ENCODE assay signal across 8 cellular contexts in genomic region chr6:56699066-56699654, GRCh38. TPM values are rescaled to one million over a fixed set of nuclear protein-coding genes. Genes with fewer than 3 reads are reported as not detected.
DNase-seq lines count a peak whose midpoint lies in the region; ATAC-seq, FAIRE-seq and TF ChIP-seq lines count a peak whose summit lies in the region.

No MANE protein-coding gene starts in this region.

- FAIRE-seq in A204.1 (lab: Jason Lieb, UNC): peak; percentile 97

- no peak for TF ChIP-seq POLR2A in esophagus squamous epithelium (IDR thresholded peaks at IDR 0.05)

- H3K36me3 Mint-ChIP-seq in activated CD4-positive, alpha-beta T cell treated with anti-CD3 and anti-CD28 coated beads, Interleukin-2, amount 10 ng/mL, durations not matched to agents 24 days and 14 days (ENCODE audit: low read depth): no peaks in the 10 kb centered on the region
- no peaks in the 10 kb centered on the region for H3K36me3 Mint-ChIP-seq in activated CD8-positive, alpha-beta memory T cell treated with anti-CD3 and anti-CD28 coated beads, Interleukin-2, amount 10 ng/mL, durations not matched to agents 7 days and 5 days

- peaks cover 17% of the 10 kb centered on the region for H3K4me1 ChIP-seq in PC-3 (ENCODE audit: insufficient read depth, low read length)
- H3K4me1 ChIP-seq in esophagus squamous epithelium: peaks cover 0 to 5% (median 0%) of the 10 kb centered on the region in 3 donors

- POLR2A ChIA-PET in PC-3 (lab: Charles Lee; ENCODE audit: unreplicated experiment): no interaction called here

- H3K4me1 Mint-ChIP-seq in activated CD4-positive, alpha-beta T cell treated with anti-CD3 and anti-CD28 coated beads, Interleukin-2, amount 10 ng/mL, durations not matched to agents 24 days and 14 days: no peaks in the 10 kb centered on the region
- no peaks in the 10 kb centered on the region for H3K4me1 Mint-ChIP-seq in activated CD8-positive, alpha-beta memory T cell treated with anti-CD3 and anti-CD28 coated beads, Interleukin-2, amount 10 ng/mL, durations not matched to agents 7 days and 5 days

- no peaks in the 10 kb centered on the region for H3F3A ChIP-seq in PC-3 (ENCODE audit: low read length, unreplicated experiment)

- H3K9ac ChIP-seq in PC-3 (ENCODE audit: low read length): no peak overlapping the region

- TF ChIP-seq CTCF in PC-3 (conservative IDR thresholded peaks at IDR 0.05; ENCODE audit: low read depth, low read length) (peak; percentile 84), esophagus squamous epithelium (IDR thresholded peaks at IDR 0.05) (peak in 5 of 6 experiments; percentile 39 to 67 (median 49))

- no peak overlapping the region for H3K4me2 ChIP-seq in PC-3 (ENCODE audit: low read length)

- no peaks in the 10 kb centered on the region for H3K9me2 ChIP-seq in PC-3 (replicated peaks; ENCODE audit: low read length)

- DNase-seq in PC-3 (peak; percentile 73), esophagus squamous epithelium (lab: John Stamatoyannopoulos, UW) (no peak), sciatic nerve (ENCODE audit: low spot score) (no peak)
- DNase-seq in activated CD4-positive, alpha-beta T cell treated with anti-CD3 and anti-CD28 coated beads, Interleukin-2, amount 10 ng/mL, durations not matched to agents 24 days and 14 days: no peak
- DNase-seq in activated CD8-positive, alpha-beta memory T cell treated with anti-CD3 and anti-CD28 coated beads, Interleukin-2, amount 10 ng/mL, durations not matched to agents 7 days and 5 days: no peak

- H4K20me1 ChIP-seq in PC-3 (ENCODE audit: low read length): no peaks in the 10 kb centered on the region

- ATAC-seq in GM18909 (IDR thresholded peaks at IDR 0.05; ENCODE audit: poor library complexity, unreplicated experiment): peak; percentile 50
- ATAC-seq in PC-3: peak; percentile 51
- ATAC-seq in sciatic nerve: peak; percentile 75
- no peak for ATAC-seq in GM21447 (IDR thresholded peaks at IDR 0.05; ENCODE audit: unreplicated experiment)
- no peak for ATAC-seq in activated CD8-positive, alpha-beta memory T cell treated with anti-CD3 and anti-CD28 coated beads, Interleukin-2, amount 10 ng/mL, durations not matched to agents 7 days and 5 days

- 9 to 24% methylated on average over 1 of the region's 1 CpG for WGBS in esophagus squamous epithelium, 2 donors

- H3K36me3 ChIP-seq in PC-3 (ENCODE audit: low read depth, low read length): no peaks in the 10 kb centered on the region
- no peaks in the 10 kb centered on the region for H3K36me3 ChIP-seq in esophagus squamous epithelium

- H3K27ac Mint-ChIP-seq in activated CD4-positive, alpha-beta T cell treated with anti-CD3 and anti-CD28 coated beads, Interleukin-2, amount 10 ng/mL, durations not matched to agents 24 days and 14 days: no peak overlapping the region
- no peak overlapping the region for H3K27ac Mint-ChIP-seq in activated CD8-positive, alpha-beta memory T cell treated with anti-CD3 and anti-CD28 coated beads, Interleukin-2, amount 10 ng/mL, durations not matched to agents 7 days and 5 days

- no peak overlapping the region for H3K27ac ChIP-seq in PC-3 (ENCODE audit: low read length)
- H3K27ac ChIP-seq in esophagus squamous epithelium: no peak overlapping the region

- H2AFZ ChIP-seq in PC-3 (ENCODE audit: low read length): no peak overlapping the region

- H3K79me2 ChIP-seq in PC-3 (ENCODE audit: low read length): no peaks in the 10 kb centered on the region

- H3K27me3 ChIP-seq in PC-3 (ENCODE audit: low read length): no peaks in the 10 kb centered on the region
- no peaks in the 10 kb centered on the region for H3K27me3 ChIP-seq in esophagus squamous epithelium

- H3K27me3 Mint-ChIP-seq in activated CD4-positive, alpha-beta T cell treated with anti-CD3 and anti-CD28 coated beads, Interleukin-2, amount 10 ng/mL, durations not matched to agents 24 days and 14 days: peaks cover 6% of the 10 kb centered on the region
- peaks cover 6% of the 10 kb centered on the region for H3K27me3 Mint-ChIP-seq in activated CD8-positive, alpha-beta memory T cell treated with anti-CD3 and anti-CD28 coated beads, Interleukin-2, amount 10 ng/mL, durations not matched to agents 7 days and 5 days

- intact Hi-C loops in PC-3 (cut with micrococcal nuclease) (loop anchor here (1.0 to 5.0 kb wide), 3 partner anchors 28 to 342 kb away; no protein-coding TSS in a partner anchor), esophagus squamous epithelium (cut with DNase I) (no loop called here), sciatic nerve (cut with DNase I) (no loop called here)
- intact Hi-C loops in activated CD4-positive, alpha-beta T cell treated with anti-CD3 and anti-CD28 coated beads, Interleukin-2, amount 10 ng/mL, durations not matched to agents 24 days and 14 days (cut with micrococcal nuclease): loop anchor here (1.0 to 5.0 kb wide), 2 partner anchors 62 to 342 kb away; no protein-coding TSS in a partner anchor

- CTCF ChIA-PET in PC-3 (lab: Charles Lee): interaction anchor here (0.6 to 1.0 kb wide), 3 partner anchors 62 to 260 kb away, joined by 3 to 5 read pairs (median 3); no protein-coding TSS in a partner anchor
- CTCF ChIA-PET in activated CD8-positive, alpha-beta memory T cell treated with anti-CD3 and anti-CD28 coated beads, Interleukin-2, amount 10 ng/mL, durations not matched to agents 7 days and 5 days (lab: Charles Lee): interaction anchor here (1.4 kb wide), 2 partner anchors 62 to 152 kb away, joined by 3 read pairs; no protein-coding TSS in a partner anchor

- H3K4me3 ChIP-seq in PC-3 (ENCODE audit: low read length) (no peak overlapping the region), esophagus squamous epithelium (no peak overlapping the region)

- H3K9me3 ChIP-seq in PC-3 (ENCODE audit: low read length) (no peaks in the 10 kb centered on the region), esophagus squamous epithelium (no peaks in the 10 kb centered on the region)

- no TSS peak for BruUV-seq in PC-3 (replicated peaks; lab: Mats Ljungman, UMichigan)

- H3K9me3 Mint-ChIP-seq in activated CD4-positive, alpha-beta T cell treated with anti-CD3 and anti-CD28 coated beads, Interleukin-2, amount 10 ng/mL, durations not matched to agents 24 days and 14 days: no peaks in the 10 kb centered on the region
- H3K9me3 Mint-ChIP-seq in activated CD8-positive, alpha-beta memory T cell treated with anti-CD3 and anti-CD28 coated beads, Interleukin-2, amount 10 ng/mL, durations not matched to agents 7 days and 5 days (ENCODE audit: low read depth): no peaks in the 10 kb centered on the region

- H3K4me3 Mint-ChIP-seq in activated CD4-positive, alpha-beta T cell treated with anti-CD3 and anti-CD28 coated beads, Interleukin-2, amount 10 ng/mL, durations not matched to agents 24 days and 14 days: no peak overlapping the region
- H3K4me3 Mint-ChIP-seq in activated CD8-positive, alpha-beta memory T cell treated with anti-CD3 and anti-CD28 coated beads, Interleukin-2, amount 10 ng/mL, durations not matched to agents 7 days and 5 days: no peak overlapping the region

RNA-seq across cellular contexts. Expression of gene DST, which starts 56.5 kb away (rescaled TPM):
- 81.5 and 90.8 TPM in 2 replicates for total RNA-seq in PC-3 (2014; rRNA removed)
- 100 to 1,000 TPM; 134 to 468 (median 175) TPM for total RNA-seq in esophagus squamous epithelium
- 526 TPM for total RNA-seq in sciatic nerve
- total RNA-seq in activated CD4-positive, alpha-beta T cell treated with anti-CD3 and anti-CD28 coated beads, Interleukin-2, amount 10 ng/mL, durations not matched to agents 24 days and 14 days: 8.0 and 8.1 TPM in 2 replicates
- total RNA-seq in activated CD8-positive, alpha-beta memory T cell treated with anti-CD3 and anti-CD28 coated beads, Interleukin-2, amount 10 ng/mL, durations not matched to agents 7 days and 5 days: 1 to 10 TPM; 4.0 to 4.3 TPM

Comparison
In these comparisons a context has a peak if more than half of its experiments do, and no peak if none do; other contexts are left out.
1. ATAC-seq: peak in GM18909 (single experiment), PC-3 (single experiment) and sciatic nerve (single experiment); none in GM21447 (single experiment) and activated CD8-positive, alpha-beta memory T cell treated with anti-CD3 and anti-CD28 coated beads, Interleukin-2, amount 10 ng/mL, durations not matched to agents 7 days and 5 days (single experiment).
2. intact Hi-C loops: an anchor here in PC-3 (1.0 to 5.0 kb wide) and activated CD4-positive, alpha-beta T cell treated with anti-CD3 and anti-CD28 coated beads, Interleukin-2, amount 10 ng/mL, durations not matched to agents 24 days and 14 days (1.0 to 5.0 kb wide); none called in esophagus squamous epithelium and sciatic nerve.